23 cellular contexts compared by ENCODE assay signal in the genomic region with DNA sequence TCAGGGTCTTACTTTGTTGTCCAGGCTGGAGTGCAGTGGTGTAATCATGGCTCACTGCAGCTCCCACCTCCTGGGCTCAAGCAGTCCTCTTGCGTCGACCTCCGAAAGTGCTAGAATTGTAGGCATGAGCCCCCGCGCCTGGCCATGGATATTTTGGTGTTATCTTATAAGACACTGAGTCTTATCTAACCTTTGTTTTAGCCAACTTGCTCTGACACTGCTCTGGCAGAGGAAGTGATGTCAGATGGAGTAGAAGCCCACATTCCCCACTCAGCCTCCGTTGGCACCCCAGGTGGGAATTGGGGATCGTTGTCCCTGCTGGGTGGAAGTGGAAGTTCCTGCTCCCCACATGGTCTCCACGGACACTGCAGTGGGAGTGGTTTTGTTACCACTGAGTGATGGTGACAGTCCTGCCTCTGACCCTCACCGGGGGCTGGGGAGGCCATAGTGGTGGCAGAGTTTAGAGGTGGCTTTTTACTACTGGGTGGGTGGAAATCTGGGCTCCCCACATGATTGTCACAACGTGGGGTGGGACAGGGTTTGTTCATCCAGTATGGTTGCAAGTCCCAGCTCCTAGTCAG.
"Had no signal": no experiment of that assay in that cellular context is flagged by ENCODE, and none has a peak within 500 bp of the region (broad histone marks: within the 10 kb centered on the region; RNA-seq: fewer than 3 reads in every experiment).

No MANE protein-coding gene starts in this region.

- H3K4me3 Mint-ChIP-seq: activated CD8-positive, alpha-beta T cell treated with anti-CD3 and anti-CD28 coated beads, Interleukin-2, amount 10 ng/mL, durations not matched to agents 7 days and 5 days; activated naive CD4-positive, alpha-beta T cell treated with anti-CD3 and anti-CD28 coated beads for 36 hours; activated naive CD8-positive, alpha-beta T cell; activated T-cell treated with anti-CD3 and anti-CD28 coated beads, Interleukin-2, amount 50 U/mL, for 24 hours; T-cell; WTC11 had no signal

- H3K4me3 ChIP-seq: cardiac muscle cell, MG63, PC-9 had no signal

- H3K4me1 Mint-ChIP-seq: WTC11 had no signal

- H3K9me3 Mint-ChIP-seq: activated naive CD4-positive, alpha-beta T cell treated with anti-CD3 and anti-CD28 coated beads for 36 hours; activated T-cell treated with anti-CD3 and anti-CD28 coated beads, Interleukin-2, amount 50 U/mL, for 24 hours; T-cell; WTC11 had no signal

- H3K27me3 ChIP-seq: brain microvascular endothelial cell, cardiac muscle cell, MG63 had no signal

- H3K27me3 Mint-ChIP-seq: activated naive CD8-positive, alpha-beta T cell; activated T-cell treated with anti-CD3 and anti-CD28 coated beads, Interleukin-2, amount 50 U/mL, for 24 hours; T-cell had no signal

- ATAC-seq: activated CD8-positive, alpha-beta T cell treated with anti-CD3 and anti-CD28 coated beads, Interleukin-2, amount 10 ng/mL, durations not matched to agents 7 days and 5 days; T-cell; WTC11 had no signal

- H3K27ac Mint-ChIP-seq: activated CD8-positive, alpha-beta T cell treated with anti-CD3 and anti-CD28 coated beads, Interleukin-2, amount 10 ng/mL, durations not matched to agents 7 days and 5 days; activated naive CD4-positive, alpha-beta T cell treated with anti-CD3 and anti-CD28 coated beads for 36 hours; activated naive CD8-positive, alpha-beta T cell; T-cell had no signal

- H3K27ac ChIP-seq: brain microvascular endothelial cell, cardiac muscle cell, PC-9 had no signal

- DNase-seq: activated CD4-positive, alpha-beta T cell treated with anti-CD3 and anti-CD28 coated beads for 48 hours; activated CD4-positive, alpha-beta T cell treated with anti-CD3 and anti-CD28 coated beads, Interleukin-2, amount 50 U/mL, for 4 hours; activated CD4-positive, CD25-positive, alpha-beta regulatory T cell treated with anti-CD3 and anti-CD28 coated beads, Interleukin-2, amount 50 U/mL, for 72 hours; activated CD8-positive, alpha-beta T cell treated with anti-CD3 and anti-CD28 coated beads, Interleukin-2, amount 10 ng/mL, durations not matched to agents 7 days and 5 days; activated gamma-delta T cell; activated naive CD4-positive, alpha-beta T cell treated with anti-CD3 and anti-CD28 coated beads for 36 hours; activated T-cell treated with anti-CD3 and anti-CD28 coated beads, Interleukin-2, amount 50 U/mL, for 24 hours; amygdala; brain microvascular endothelial cell; MG63; NCI-H1105; NCI-H1436; NCI-H187; NCI-H446; NCI-H524; PC-9; SIG-M5; T-cell; T-helper 2 cell; T1000 had no signal

- H3K4me2 ChIP-seq: PC-9 had no signal
